In the genomic region with DNA sequence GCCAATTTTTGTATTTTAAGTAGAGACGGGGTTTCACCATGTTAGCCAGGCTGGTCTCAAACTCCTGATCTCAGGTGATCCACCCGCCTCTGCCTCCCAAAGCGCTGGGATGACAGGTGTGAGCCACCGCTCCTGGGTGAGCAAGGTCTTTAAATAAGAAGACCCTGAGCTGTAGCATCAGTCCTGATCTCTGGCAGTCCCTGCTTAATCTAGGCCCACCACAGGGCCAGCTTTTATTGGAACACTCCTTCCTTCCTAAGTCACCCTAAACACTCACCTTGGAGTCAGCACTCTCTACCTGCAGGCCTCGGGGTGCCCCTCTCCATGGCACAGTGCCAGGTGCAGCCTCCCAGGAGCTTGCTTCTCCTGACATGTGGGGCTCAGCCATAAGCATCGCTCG, we compare ENCODE assay signal across 17 cellular contexts. TPM values are rescaled to one million over a fixed set of nuclear protein-coding genes. Genes with fewer than 3 reads are reported as not detected.
"Had no signal": no experiment of that assay in that cellular context is flagged by ENCODE, and none has a peak within 500 bp of the region (broad histone marks: within the 10 kb centered on the region; RNA-seq: fewer than 3 reads in every experiment).

No MANE protein-coding gene starts in this region.

RNA-seq across cellular contexts. Expression of a gene that starts 30.8 kb away (rescaled TPM):
- total RNA-seq: activated naive CD4-positive, alpha-beta T cell treated with anti-CD3 and anti-CD28 coated beads for 36 hours; activated naive CD4-positive, alpha-beta T cell treated with anti-CD3 and anti-CD28 coated beads, Interleukin-2, amount 50 U/mL, for 72 hours; activated naive CD8-positive, alpha-beta T cell treated with anti-CD3 and anti-CD28 coated beads for 36 hours; activated naive CD8-positive, alpha-beta T cell treated with anti-CD3 and anti-CD28 coated beads, Interleukin-2, amount 10 ng/mL, durations not matched to agents 7 days and 5 days; activated T-helper 2 cell treated with anti-CD3 and anti-CD28 coated beads, Interferon-gamma antibody, Interleukin-2, Interleukin-4, amounts not matched to agents 10 μg/mL and 5 μg/mL and 100 μg/mL, durations not matched to agents 14 hours and 24 hours and 36 hours; aorta; ascending aorta; astrocyte; body of pancreas; breast epithelium; bronchial epithelial cell; cardiac muscle cell; cardiac septum; cerebellum; chondrocyte had no signal
- polyA plus RNA-seq: adipose tissue, adrenal gland, cardiac muscle cell had no signal
